11 cellular contexts compared by ENCODE assay signal in genomic region chr13:42392706-42393572, GRCh38.
DNase-seq lines count a peak whose midpoint lies in the region; ATAC-seq lines count a peak whose summit lies in the region.
"Had no signal": no experiment of that assay in that cellular context is flagged by ENCODE, and none has a peak within 500 bp of the region (broad histone marks: within the 10 kb centered on the region; RNA-seq: fewer than 3 reads in every experiment).

No MANE protein-coding gene starts in this region.

- no peaks in the 10 kb centered on the region for H3K4me1 ChIP-seq in mesenchymal stem cell (ENCODE audit: control insufficient read depth, insufficient read depth, low read depth, low read length)

- H2BK120ac ChIP-seq in mesenchymal stem cell (ENCODE audit: low read depth, low read length) = peak overlapping the region; percentile 44

- no peak overlapping the region for H4K91ac ChIP-seq in mesenchymal stem cell (ENCODE audit: low read length)

- POLR2A ChIA-PET in activated CD8-positive, alpha-beta T cell treated with anti-CD3 and anti-CD28 coated beads, Interleukin-2, amount 10 ng/mL, durations not matched to agents 7 days and 5 days (lab: Charles Lee) = interaction anchor here (0.6 to 2.4 kb wide), 12 partner anchors 9 to 202 kb away, joined by 3 to 21 read pairs (median 4); partner anchors contain the start of gene AKAP11

- H2AK5ac ChIP-seq in mesenchymal stem cell (ENCODE audit: low read length, severe bottlenecking) = no peak overlapping the region

- no peak overlapping the region for H3K14ac ChIP-seq in mesenchymal stem cell (ENCODE audit: low read length in 2 of 2)

- peaks cover 83% of the 10 kb centered on the region for H3K4me1 Mint-ChIP-seq in activated CD8-positive, alpha-beta T cell treated with anti-CD3 and anti-CD28 coated beads, Interleukin-2, amount 10 ng/mL, durations not matched to agents 7 days and 5 days (ENCODE audit: low read depth)

- H3K79me1 ChIP-seq in mesenchymal stem cell (replicated peaks; ENCODE audit: low read length, poor library complexity, severe bottlenecking) = no peaks in the 10 kb centered on the region

- DNase-seq in activated CD8-positive, alpha-beta T cell treated with anti-CD3 and anti-CD28 coated beads, Interleukin-2, amount 10 ng/mL, durations not matched to agents 7 days and 5 days = peak; percentile 61
- DNase-seq in mesenchymal stem cell (peak; percentile 84), medulla oblongata (ENCODE audit: extremely low spot score) (no peak), hippocampal formation (lab: John Stamatoyannopoulos, UW) (no peak), NCI-H2227 treated with DMSO at 0.1 percent for 48 hours (lab: John Stamatoyannopoulos, UW) (no peak), T-helper 9 cell (no peak)

- ATAC-seq in GM18498 (IDR thresholded peaks at IDR 0.05; ENCODE audit: unreplicated experiment) (peak; percentile 77), HG02678 (IDR thresholded peaks at IDR 0.05; ENCODE audit: unreplicated experiment) (peak; percentile 60)
- ATAC-seq in activated CD8-positive, alpha-beta T cell treated with anti-CD3 and anti-CD28 coated beads, Interleukin-2, amount 10 ng/mL, durations not matched to agents 7 days and 5 days = peak; percentile 65
- ATAC-seq: heart left ventricle, sciatic nerve had no signal

- WGBS in mesenchymal stem cell = 66% methylated on average over 5 of the region's 6 CpGs

- no peak overlapping the region for H3K4me3 ChIP-seq in mesenchymal stem cell (ENCODE audit: insufficient read depth in 1 of 2, low read depth in 1 of 2, low read length in 2 of 2)
- H3K4me3 ChIP-seq: coronary artery, heart left ventricle had no signal

- no peak overlapping the region for H2BK12ac ChIP-seq in mesenchymal stem cell (ENCODE audit: low read length in 2 of 2)

- no peaks in the 10 kb centered on the region for H3K9me3 Mint-ChIP-seq in activated CD8-positive, alpha-beta T cell treated with anti-CD3 and anti-CD28 coated beads, Interleukin-2, amount 10 ng/mL, durations not matched to agents 7 days and 5 days (ENCODE audit: insufficient read depth)

- no peaks in the 10 kb centered on the region for H3K27me3 Mint-ChIP-seq in activated CD8-positive, alpha-beta T cell treated with anti-CD3 and anti-CD28 coated beads, Interleukin-2, amount 10 ng/mL, durations not matched to agents 7 days and 5 days (ENCODE audit: low read depth)

- H3K9ac ChIP-seq in mesenchymal stem cell (ENCODE audit: low read length) = no peak overlapping the region

- no peak overlapping the region for H3K18ac ChIP-seq in mesenchymal stem cell (ENCODE audit: low read depth in 1 of 2, low read length in 2 of 2)

- H3K4ac ChIP-seq in mesenchymal stem cell (ENCODE audit: low read depth in 1 of 2, low read length in 2 of 2) = no peak overlapping the region

- no peak overlapping the region for H3K23ac ChIP-seq in mesenchymal stem cell (ENCODE audit: low read length in 2 of 2)

- H2BK5ac ChIP-seq in mesenchymal stem cell (ENCODE audit: low read depth, low read length, poor library complexity, severe bottlenecking) = no peak overlapping the region

- H3K36me3 Mint-ChIP-seq in activated CD8-positive, alpha-beta T cell treated with anti-CD3 and anti-CD28 coated beads, Interleukin-2, amount 10 ng/mL, durations not matched to agents 7 days and 5 days (ENCODE audit: low read depth) = peaks cover 22% of the 10 kb centered on the region

- H3K36me3 ChIP-seq in mesenchymal stem cell (ENCODE audit: control insufficient read depth in 1 of 2, insufficient read depth in 2 of 2, low read depth in 1 of 2, low read length in 2 of 2) = no peaks in the 10 kb centered on the region
- H3K36me3 ChIP-seq: heart left ventricle had no signal

- H3K9me3 ChIP-seq in mesenchymal stem cell (ENCODE audit: control insufficient read depth, low read length) = no peaks in the 10 kb centered on the region
- H3K9me3 ChIP-seq: heart left ventricle had no signal

- H4K8ac ChIP-seq in mesenchymal stem cell (ENCODE audit: low read length) = peak overlapping the region; percentile 9

- H3K27ac Mint-ChIP-seq in activated CD8-positive, alpha-beta T cell treated with anti-CD3 and anti-CD28 coated beads, Interleukin-2, amount 10 ng/mL, durations not matched to agents 7 days and 5 days = peak overlapping the region; percentile 96

- H2AFZ ChIP-seq in mesenchymal stem cell (ENCODE audit: low read depth, low read length) = no peak overlapping the region

- peaks cover 0 to 16% of the 10 kb centered on the region in 2 experiments for H3K27me3 ChIP-seq in mesenchymal stem cell (ENCODE audit: control insufficient read depth in 1 of 2, insufficient read depth in 1 of 2, low read length in 2 of 2)

- no peak overlapping the region for H3K4me2 ChIP-seq in mesenchymal stem cell (ENCODE audit: low read length, poor library complexity, severe bottlenecking)

- CTCF ChIA-PET in activated CD8-positive, alpha-beta T cell treated with anti-CD3 and anti-CD28 coated beads, Interleukin-2, amount 10 ng/mL, durations not matched to agents 7 days and 5 days (lab: Charles Lee) = interaction anchor here (0.7 to 6.4 kb wide), 16 partner anchors 9 to 120 kb away, joined by 3 to 58 read pairs (median 5); partner anchors contain the start of gene AKAP11

- H3K27ac ChIP-seq in mesenchymal stem cell (ENCODE audit: low read length, poor library complexity, severe bottlenecking) = no peak overlapping the region
- H3K27ac ChIP-seq: coronary artery had no signal

- H2BK15ac ChIP-seq in mesenchymal stem cell (ENCODE audit: low read depth, poor library complexity, severe bottlenecking) = no peak overlapping the region

- H3K4me3 Mint-ChIP-seq in activated CD8-positive, alpha-beta T cell treated with anti-CD3 and anti-CD28 coated beads, Interleukin-2, amount 10 ng/mL, durations not matched to agents 7 days and 5 days = peak overlapping the region; percentile 49

Comparison
In these comparisons a context has a peak if more than half of its experiments do, and no peak if none do; other contexts are left out.
1. DNase-seq: peak in activated CD8-positive, alpha-beta T cell treated with anti-CD3 and anti-CD28 coated beads, Interleukin-2, amount 10 ng/mL, durations not matched to agents 7 days and 5 days (single experiment) and mesenchymal stem cell (single experiment); none in medulla oblongata (single experiment), hippocampal formation (0 of 2), NCI-H2227 treated with DMSO at 0.1 percent for 48 hours (single experiment) and T-helper 9 cell (single experiment).
2. Peak in every context shown above with its lines, with median percentiles within 50 percentile points of each other: ATAC-seq.